In genomic region chr10:29199344-29199743, GRCh38 we compare ENCODE assay signal across 13 cellular contexts.
"Had no signal": no experiment of that assay in that cellular context is flagged by ENCODE, and none has a peak within 500 bp of the region (broad histone marks: within the 10 kb centered on the region; RNA-seq: fewer than 3 reads in every experiment).

No MANE protein-coding gene starts in this region.

- H3K4me1 ChIP-seq: left ventricle myocardium inferior had no signal

- H3K9me3 ChIP-seq: left ventricle myocardium inferior had no signal

- H3K9me3 Mint-ChIP-seq: activated naive CD8-positive, alpha-beta T cell treated with anti-CD3 and anti-CD28 coated beads, Interleukin-2, amount 10 ng/mL, durations not matched to agents 7 days and 5 days; central memory CD8-positive, alpha-beta T cell; natural killer cell treated with Interleukin-12 subunit alpha and Interleukin-12 subunit beta and Interleukin-15 and Interleukin-18, amount 100 ng/mL, for 72 hours had no signal

- H3K4me1 Mint-ChIP-seq: activated naive CD8-positive, alpha-beta T cell treated with anti-CD3 and anti-CD28 coated beads, Interleukin-2, amount 10 ng/mL, durations not matched to agents 7 days and 5 days; central memory CD8-positive, alpha-beta T cell; memory B cell; stimulated activated memory B cell treated with anti-CD40 and anti-IgM and Interleukin-4, amounts not matched to agents 10 μg/mL and 1 μg/mL and 100 μg/mL, for 72 hours had no signal

- H3K27ac ChIP-seq: brain microvascular endothelial cell, heart left ventricle, left ventricle myocardium inferior had no signal

- H3K36me3 ChIP-seq: brain microvascular endothelial cell, heart left ventricle, left ventricle myocardium inferior had no signal

- H3K4me3 Mint-ChIP-seq: activated naive CD8-positive, alpha-beta T cell treated with anti-CD3 and anti-CD28 coated beads, Interleukin-2, amount 10 ng/mL, durations not matched to agents 7 days and 5 days; central memory CD8-positive, alpha-beta T cell; memory B cell; natural killer cell treated with Interleukin-12 subunit alpha and Interleukin-12 subunit beta and Interleukin-15 and Interleukin-18, amount 100 ng/mL, for 72 hours; stimulated activated memory B cell treated with anti-CD40 and anti-IgM and Interleukin-4, amounts not matched to agents 10 μg/mL and 1 μg/mL and 100 μg/mL, for 72 hours had no signal

- H3K27ac Mint-ChIP-seq: activated naive CD8-positive, alpha-beta T cell treated with anti-CD3 and anti-CD28 coated beads, Interleukin-2, amount 10 ng/mL, durations not matched to agents 7 days and 5 days; memory B cell; natural killer cell treated with Interleukin-12 subunit alpha and Interleukin-12 subunit beta and Interleukin-15 and Interleukin-18, amount 100 ng/mL, for 72 hours; stimulated activated memory B cell treated with anti-CD40 and anti-IgM and Interleukin-4, amounts not matched to agents 10 μg/mL and 1 μg/mL and 100 μg/mL, for 72 hours had no signal

- H3K27me3 ChIP-seq: brain microvascular endothelial cell, heart left ventricle had no signal

- H3K4me3 ChIP-seq: left ventricle myocardium inferior had no signal

- H3K36me3 Mint-ChIP-seq: activated naive CD8-positive, alpha-beta T cell treated with anti-CD3 and anti-CD28 coated beads, Interleukin-2, amount 10 ng/mL, durations not matched to agents 7 days and 5 days; memory B cell; natural killer cell treated with Interleukin-12 subunit alpha and Interleukin-12 subunit beta and Interleukin-15 and Interleukin-18, amount 100 ng/mL, for 72 hours; stimulated activated memory B cell treated with anti-CD40 and anti-IgM and Interleukin-4, amounts not matched to agents 10 μg/mL and 1 μg/mL and 100 μg/mL, for 72 hours had no signal

- H3K27me3 Mint-ChIP-seq: stimulated activated memory B cell treated with anti-CD40 and anti-IgM and Interleukin-4, amounts not matched to agents 10 μg/mL and 1 μg/mL and 100 μg/mL, for 72 hours had no signal

- DNase-seq: activated CD4-positive, alpha-beta T cell treated with anti-CD3 and anti-CD28 coated beads, Interleukin-2, amount 50 U/mL, for 1 hour; activated naive CD4-positive, alpha-beta T cell; activated naive CD8-positive, alpha-beta T cell treated with anti-CD3 and anti-CD28 coated beads, Interleukin-2, amount 10 ng/mL, durations not matched to agents 7 days and 5 days; brain microvascular endothelial cell; cortex of kidney; effector CD4-positive, alpha-beta T cell; heart left ventricle; left ventricle myocardium inferior; stimulated activated CD4-positive, alpha-beta T cell treated with anti-CD3 and anti-CD28 coated beads, Interleukin-12 subunit alpha, Interleukin-12 subunit beta, amount 100 ng/mL, for 4 hours had no signal
